ENCODE assay signal across 1 cellular context in the genomic region with DNA sequence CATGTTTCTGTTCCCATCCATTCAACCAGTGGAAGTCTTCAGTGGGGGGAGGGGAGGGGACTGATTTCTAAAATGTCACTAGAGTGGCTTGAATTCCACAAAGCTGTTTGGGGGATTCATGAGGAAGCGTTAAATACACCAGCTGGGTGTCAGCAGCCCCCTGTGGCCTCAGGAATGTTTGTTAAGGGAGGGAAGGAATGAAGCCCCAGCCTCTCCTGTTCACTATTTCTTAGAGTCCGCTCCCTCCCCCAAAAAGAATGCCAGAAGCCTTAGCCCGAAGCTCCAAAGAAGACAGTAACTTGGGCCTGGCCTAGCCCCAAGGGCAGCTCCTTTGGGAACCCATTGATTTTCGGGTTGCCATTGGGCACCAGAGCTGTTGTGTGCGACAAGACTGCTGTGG.
TF ChIP-seq lines count a peak whose summit lies in the region.

No MANE protein-coding gene starts in this region.

TF ChIP-seq in HepG2, 621 proteins besides CTCF, POLR2A, EP300 and RAD21:
- TF ChIP-seq RFXAP (CRISPR knock-in tag; IDR thresholded peaks at IDR 0.05; ENCODE audit: borderline replicate concordance) (no peak), ARID2 (CRISPR knock-in tag; IDR thresholded peaks at IDR 0.05; ENCODE audit: borderline replicate concordance) (no peak), SP2 (CRISPR knock-in tag; IDR thresholded peaks at IDR 0.05) (no peak), NONO (IDR thresholded peaks at IDR 0.05) (no peak), NONO (CRISPR knock-in tag; conservative IDR thresholded peaks at IDR 0.05) (no peak), ZNF251 (CRISPR knock-in tag; IDR thresholded peaks at IDR 0.05) (no peak), ZIK1 (CRISPR knock-in tag; IDR thresholded peaks at IDR 0.05; ENCODE audit: borderline replicate concordance, low read depth) (no peak), CCDC6 (CRISPR knock-in tag; IDR thresholded peaks at IDR 0.05) (no peak), SP4 (CRISPR knock-in tag; IDR thresholded peaks at IDR 0.05) (no peak), ELF3 (CRISPR knock-in tag; IDR thresholded peaks at IDR 0.05) (no peak), ZNF563 (CRISPR knock-in tag; IDR thresholded peaks at IDR 0.05) (no peak)
- TF ChIP-seq, protein P1, sequence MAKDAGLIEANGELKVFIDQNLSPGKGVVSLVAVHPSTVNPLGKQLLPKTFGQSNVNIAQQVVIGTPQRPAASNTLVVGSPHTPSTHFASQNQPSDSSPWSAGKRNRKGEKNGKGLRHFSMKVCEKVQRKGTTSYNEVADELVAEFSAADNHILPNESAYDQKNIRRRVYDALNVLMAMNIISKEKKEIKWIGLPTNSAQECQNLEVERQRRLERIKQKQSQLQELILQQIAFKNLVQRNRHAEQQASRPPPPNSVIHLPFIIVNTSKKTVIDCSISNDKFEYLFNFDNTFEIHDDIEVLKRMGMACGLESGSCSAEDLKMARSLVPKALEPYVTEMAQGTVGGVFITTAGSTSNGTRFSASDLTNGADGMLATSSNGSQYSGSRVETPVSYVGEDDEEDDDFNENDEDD (CRISPR knock-in tag; IDR thresholded peaks at IDR 0.05; ENCODE audit: borderline replicate concordance) = no peak
- TF ChIP-seq, protein P2, sequence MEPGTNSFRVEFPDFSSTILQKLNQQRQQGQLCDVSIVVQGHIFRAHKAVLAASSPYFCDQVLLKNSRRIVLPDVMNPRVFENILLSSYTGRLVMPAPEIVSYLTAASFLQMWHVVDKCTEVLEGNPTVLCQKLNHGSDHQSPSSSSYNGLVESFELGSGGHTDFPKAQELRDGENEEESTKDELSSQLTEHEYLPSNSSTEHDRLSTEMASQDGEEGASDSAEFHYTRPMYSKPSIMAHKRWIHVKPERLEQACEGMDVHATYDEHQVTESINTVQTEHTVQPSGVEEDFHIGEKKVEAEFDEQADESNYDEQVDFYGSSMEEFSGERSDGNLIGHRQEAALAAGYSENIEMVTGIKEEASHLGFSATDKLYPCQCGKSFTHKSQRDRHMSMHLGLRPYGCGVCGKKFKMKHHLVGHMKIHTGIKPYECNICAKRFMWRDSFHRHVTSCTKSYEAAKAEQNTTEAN (CRISPR knock-in tag; conservative IDR thresholded peaks at IDR 0.05) = no peak
- TF ChIP-seq, protein P3, sequence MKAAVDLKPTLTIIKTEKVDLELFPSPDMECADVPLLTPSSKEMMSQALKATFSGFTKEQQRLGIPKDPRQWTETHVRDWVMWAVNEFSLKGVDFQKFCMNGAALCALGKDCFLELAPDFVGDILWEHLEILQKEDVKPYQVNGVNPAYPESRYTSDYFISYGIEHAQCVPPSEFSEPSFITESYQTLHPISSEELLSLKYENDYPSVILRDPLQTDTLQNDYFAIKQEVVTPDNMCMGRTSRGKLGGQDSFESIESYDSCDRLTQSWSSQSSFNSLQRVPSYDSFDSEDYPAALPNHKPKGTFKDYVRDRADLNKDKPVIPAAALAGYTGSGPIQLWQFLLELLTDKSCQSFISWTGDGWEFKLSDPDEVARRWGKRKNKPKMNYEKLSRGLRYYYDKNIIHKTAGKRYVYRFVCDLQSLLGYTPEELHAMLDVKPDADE (CRISPR knock-in tag; IDR thresholded peaks at IDR 0.05) = no peak
- TF ChIP-seq, protein P4, sequence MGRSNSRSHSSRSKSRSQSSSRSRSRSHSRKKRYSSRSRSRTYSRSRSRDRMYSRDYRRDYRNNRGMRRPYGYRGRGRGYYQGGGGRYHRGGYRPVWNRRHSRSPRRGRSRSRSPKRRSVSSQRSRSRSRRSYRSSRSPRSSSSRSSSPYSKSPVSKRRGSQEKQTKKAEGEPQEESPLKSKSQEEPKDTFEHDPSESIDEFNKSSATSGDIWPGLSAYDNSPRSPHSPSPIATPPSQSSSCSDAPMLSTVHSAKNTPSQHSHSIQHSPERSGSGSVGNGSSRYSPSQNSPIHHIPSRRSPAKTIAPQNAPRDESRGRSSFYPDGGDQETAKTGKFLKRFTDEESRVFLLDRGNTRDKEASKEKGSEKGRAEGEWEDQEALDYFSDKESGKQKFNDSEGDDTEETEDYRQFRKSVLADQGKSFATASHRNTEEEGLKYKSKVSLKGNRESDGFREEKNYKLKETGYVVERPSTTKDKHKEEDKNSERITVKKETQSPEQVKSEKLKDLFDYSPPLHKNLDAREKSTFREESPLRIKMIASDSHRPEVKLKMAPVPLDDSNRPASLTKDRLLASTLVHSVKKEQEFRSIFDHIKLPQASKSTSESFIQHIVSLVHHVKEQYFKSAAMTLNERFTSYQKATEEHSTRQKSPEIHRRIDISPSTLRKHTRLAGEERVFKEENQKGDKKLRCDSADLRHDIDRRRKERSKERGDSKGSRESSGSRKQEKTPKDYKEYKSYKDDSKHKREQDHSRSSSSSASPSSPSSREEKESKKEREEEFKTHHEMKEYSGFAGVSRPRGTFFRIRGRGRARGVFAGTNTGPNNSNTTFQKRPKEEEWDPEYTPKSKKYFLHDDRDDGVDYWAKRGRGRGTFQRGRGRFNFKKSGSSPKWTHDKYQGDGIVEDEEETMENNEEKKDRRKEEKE (IDR thresholded peaks at IDR 0.05) = no peak
- TF ChIP-seq, protein P5, sequence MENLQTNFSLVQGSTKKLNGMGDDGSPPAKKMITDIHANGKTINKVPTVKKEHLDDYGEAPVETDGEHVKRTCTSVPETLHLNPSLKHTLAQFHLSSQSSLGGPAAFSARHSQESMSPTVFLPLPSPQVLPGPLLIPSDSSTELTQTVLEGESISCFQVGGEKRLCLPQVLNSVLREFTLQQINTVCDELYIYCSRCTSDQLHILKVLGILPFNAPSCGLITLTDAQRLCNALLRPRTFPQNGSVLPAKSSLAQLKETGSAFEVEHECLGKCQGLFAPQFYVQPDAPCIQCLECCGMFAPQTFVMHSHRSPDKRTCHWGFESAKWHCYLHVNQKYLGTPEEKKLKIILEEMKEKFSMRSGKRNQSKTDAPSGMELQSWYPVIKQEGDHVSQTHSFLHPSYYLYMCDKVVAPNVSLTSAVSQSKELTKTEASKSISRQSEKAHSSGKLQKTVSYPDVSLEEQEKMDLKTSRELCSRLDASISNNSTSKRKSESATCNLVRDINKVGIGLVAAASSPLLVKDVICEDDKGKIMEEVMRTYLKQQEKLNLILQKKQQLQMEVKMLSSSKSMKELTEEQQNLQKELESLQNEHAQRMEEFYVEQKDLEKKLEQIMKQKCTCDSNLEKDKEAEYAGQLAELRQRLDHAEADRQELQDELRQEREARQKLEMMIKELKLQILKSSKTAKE (CRISPR knock-in tag; IDR thresholded peaks at IDR 0.05; ENCODE audit: borderline replicate concordance) = no peak
- TF ChIP-seq, protein P6, sequence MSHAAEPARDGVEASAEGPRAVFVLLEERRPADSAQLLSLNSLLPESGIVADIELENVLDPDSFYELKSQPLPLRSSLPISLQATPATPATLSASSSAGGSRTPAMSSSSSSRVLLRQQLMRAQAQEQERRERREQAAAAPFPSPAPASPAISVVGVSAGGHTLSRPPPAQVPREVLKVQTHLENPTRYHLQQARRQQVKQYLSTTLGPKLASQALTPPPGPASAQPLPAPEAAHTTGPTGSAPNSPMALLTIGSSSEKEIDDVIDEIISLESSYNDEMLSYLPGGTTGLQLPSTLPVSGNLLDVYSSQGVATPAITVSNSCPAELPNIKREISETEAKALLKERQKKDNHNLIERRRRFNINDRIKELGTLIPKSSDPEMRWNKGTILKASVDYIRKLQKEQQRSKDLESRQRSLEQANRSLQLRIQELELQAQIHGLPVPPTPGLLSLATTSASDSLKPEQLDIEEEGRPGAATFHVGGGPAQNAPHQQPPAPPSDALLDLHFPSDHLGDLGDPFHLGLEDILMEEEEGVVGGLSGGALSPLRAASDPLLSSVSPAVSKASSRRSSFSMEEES (CRISPR knock-in tag; IDR thresholded peaks at IDR 0.05) = no peak
